In genomic region chr19:14091885-14092462, GRCh38 we compare ENCODE assay signal across 6 cellular contexts. TPM values are rescaled to one million over a fixed set of nuclear protein-coding genes. Genes with fewer than 3 reads are reported as not detected.
DNase-seq lines count a peak whose midpoint lies in the region; TF ChIP-seq lines count a peak whose summit lies in the region.

No MANE protein-coding gene starts in this region.

- peaks cover 15% of the 10 kb centered on the region for H3K4me1 Mint-ChIP-seq in HFFc6 (ENCODE audit: low read depth)
- H3K4me1 Mint-ChIP-seq in activated naive CD4-positive, alpha-beta T cell treated with anti-CD3 and anti-CD28 coated beads, Interleukin-2, amount 50 U/mL, for 24 hours = peaks cover 25% of the 10 kb centered on the region

- H3K27me3 Mint-ChIP-seq in HFFc6 (ENCODE audit: insufficient read depth) = peaks cover 5% of the 10 kb centered on the region
- H3K27me3 Mint-ChIP-seq in activated naive CD4-positive, alpha-beta T cell treated with anti-CD3 and anti-CD28 coated beads, Interleukin-2, amount 50 U/mL, for 24 hours = no peaks in the 10 kb centered on the region

- peak overlapping the region; percentile 69 for H3K4me3 ChIP-seq in BE2C (ENCODE audit: low read depth, low read length)
- peak overlapping the region; percentile 60 for H3K4me3 ChIP-seq in mesodermal cell (ENCODE audit: extremely low read depth, insufficient read depth, low read length, poor library complexity, severe bottlenecking)

- peaks cover 20% of the 10 kb centered on the region for H3K9me3 Mint-ChIP-seq in HFFc6
- no peaks in the 10 kb centered on the region for H3K9me3 Mint-ChIP-seq in activated naive CD4-positive, alpha-beta T cell treated with anti-CD3 and anti-CD28 coated beads, Interleukin-2, amount 50 U/mL, for 24 hours

- WGBS in mesodermal cell (ENCODE audit: insufficient coverage in 2 of 2), 2 experiments = 37 to 41% methylated on average over 10 to 12 of the region's 14 CpGs

- H3K36me3 Mint-ChIP-seq in HFFc6 (ENCODE audit: low read depth) = peaks cover 29% of the 10 kb centered on the region
- H3K36me3 Mint-ChIP-seq in activated naive CD4-positive, alpha-beta T cell treated with anti-CD3 and anti-CD28 coated beads, Interleukin-2, amount 50 U/mL, for 24 hours = peaks cover 9% of the 10 kb centered on the region

- H3K27ac ChIP-seq in mesodermal cell (ENCODE audit: low read depth, low read length, severe bottlenecking) = peak overlapping the region; percentile 85

- H3K9me3 ChIP-seq in BE2C = peaks cover 6% of the 10 kb centered on the region
- peaks cover 14% of the 10 kb centered on the region for H3K9me3 ChIP-seq in mesodermal cell (ENCODE audit: control insufficient read depth, low read length)

- H3K36me3 ChIP-seq in BE2C (peaks cover 15% of the 10 kb centered on the region), mesodermal cell (ENCODE audit: control insufficient read depth, insufficient read depth, low read length) (peaks cover 32% of the 10 kb centered on the region)

- H3K27me3 ChIP-seq in BE2C = no peaks in the 10 kb centered on the region

- TF ChIP-seq CTCF in BE2C (IDR thresholded peaks at IDR 0.05; ENCODE audit: low read depth, low read length) = no peak
- no peak for TF ChIP-seq CTCF in HFFc6 (IDR thresholded peaks at IDR 0.05)

- H3K4me1 ChIP-seq in BE2C = no peaks in the 10 kb centered on the region
- peaks cover 6% of the 10 kb centered on the region for H3K4me1 ChIP-seq in mesodermal cell (ENCODE audit: control insufficient read depth, insufficient read depth, low read length, poor library complexity, severe bottlenecking)

- no peak for DNase-seq in BE2C
- no peak for DNase-seq in HFFc6
- DNase-seq in NCI-H2029 (lab: John Stamatoyannopoulos, UW) = no peak
- DNase-seq in retina = no peak

- H3K4me3 Mint-ChIP-seq in HFFc6 = peak overlapping the region; percentile 93
- H3K4me3 Mint-ChIP-seq in activated naive CD4-positive, alpha-beta T cell treated with anti-CD3 and anti-CD28 coated beads, Interleukin-2, amount 50 U/mL, for 24 hours = peak overlapping the region; percentile 98

- H3K27ac Mint-ChIP-seq in HFFc6 = peak overlapping the region; percentile 83
- H3K27ac Mint-ChIP-seq in activated naive CD4-positive, alpha-beta T cell treated with anti-CD3 and anti-CD28 coated beads, Interleukin-2, amount 50 U/mL, for 24 hours = peak overlapping the region; percentile 99

RNA-seq across cellular contexts. Expression of gene SAMD1, which starts 1.4 kb away (rescaled TPM):
- polyA plus RNA-seq in BE2C (2012; ENCODE audit: insufficient read depth, insufficient read length, low read depth) = 76.0 TPM
- total RNA-seq in HFFc6 (2021; fragmentation: NEBNext Ultra II Directional; extraction: Animal tissue kit (Norgen Biotek cat#: 25700)) = 10 to 100 TPM; 33.0 to 48.6 (median 35.9) TPM
- polyA plus RNA-seq in mesodermal cell (2013, experiment 1 of 2) = 53.9 TPM
- polyA plus RNA-seq in mesodermal cell (2013, experiment 2 of 2) = 55.3 TPM

RNA-seq across cellular contexts. Expression of gene C19orf67, which starts 6.4 kb away (rescaled TPM):
- not detected for polyA plus RNA-seq in BE2C (2012; ENCODE audit: insufficient read depth, insufficient read length, low read depth)
- total RNA-seq in HFFc6 (2021; fragmentation: NEBNext Ultra II Directional; extraction: Animal tissue kit (Norgen Biotek cat#: 25700)) = not detected
- not detected for polyA plus RNA-seq in mesodermal cell (2013, experiment 1 of 2)
- polyA plus RNA-seq in mesodermal cell (2013, experiment 2 of 2) = not detected

RNA-seq across cellular contexts. Expression of gene MISP3, which starts 19.4 kb away (rescaled TPM):
- 10.5 TPM for polyA plus RNA-seq in BE2C (2012; ENCODE audit: insufficient read depth, insufficient read length, low read depth)
- total RNA-seq in HFFc6 (2021; fragmentation: NEBNext Ultra II Directional; extraction: Animal tissue kit (Norgen Biotek cat#: 25700)) = 1 to 10 TPM in 2 of 6 experiments, under 1 TPM in 4; 0.62 to 1.2 (median 0.88) TPM
- polyA plus RNA-seq in mesodermal cell (2013, experiment 1 of 2) = 1.6 TPM
- 2.3 TPM for polyA plus RNA-seq in mesodermal cell (2013, experiment 2 of 2)

RNA-seq across cellular contexts. Expression of gene PRKACA, which starts 25.6 kb away (rescaled TPM):
- 27.4 TPM for polyA plus RNA-seq in BE2C (2012; ENCODE audit: insufficient read depth, insufficient read length, low read depth)
- 100 to 1,000 TPM; 137 to 170 (median 149) TPM for total RNA-seq in HFFc6 (2021; fragmentation: NEBNext Ultra II Directional; extraction: Animal tissue kit (Norgen Biotek cat#: 25700))
- polyA plus RNA-seq in mesodermal cell (2013, experiment 1 of 2) = 72.9 TPM
- 68.4 TPM for polyA plus RNA-seq in mesodermal cell (2013, experiment 2 of 2)

RNA-seq across cellular contexts. Expression of gene PALM3, which starts 30.1 kb away (rescaled TPM):
- polyA plus RNA-seq in BE2C (2012; ENCODE audit: insufficient read depth, insufficient read length, low read depth) = 1.4 TPM
- 1 to 10 TPM; 1.2 to 4.0 (median 2.8) TPM for total RNA-seq in HFFc6 (2021; fragmentation: NEBNext Ultra II Directional; extraction: Animal tissue kit (Norgen Biotek cat#: 25700))
- polyA plus RNA-seq in mesodermal cell (2013, experiment 1 of 2) = 8.3 TPM
- 5.8 TPM for polyA plus RNA-seq in mesodermal cell (2013, experiment 2 of 2)
